In genomic region chr19:867855-868457, GRCh38 we compare ENCODE assay signal across 1 cellular context.
TF ChIP-seq lines count a peak whose summit lies in the region.

No MANE protein-coding gene starts in this region.

TF ChIP-seq in SK-N-SH treated with all-trans-retinoic acid at 6 μM for 48 hours, 23 proteins besides CTCF, POLR2A, EP300 and RAD21 (continued from another document):
- TF ChIP-seq POU6F1 (CRISPR knock-in tag; IDR thresholded peaks at IDR 0.05; ENCODE audit: borderline replicate concordance, low read depth) = no peak
- no peak for TF ChIP-seq ARNTL (CRISPR knock-in tag; IDR thresholded peaks at IDR 0.05; ENCODE audit: borderline replicate concordance, low read depth)
